Comparison of ENCODE assay signal across 16 cellular contexts in genomic region chr7:30912454-30912985, GRCh38. TPM values are rescaled to one million over a fixed set of nuclear protein-coding genes. Genes with fewer than 3 reads are reported as not detected.
DNase-seq lines count a peak whose midpoint lies in the region; ATAC-seq, FAIRE-seq and TF ChIP-seq lines count a peak whose summit lies in the region.
"Had no signal": no experiment of that assay in that cellular context is flagged by ENCODE, and none has a peak within 500 bp of the region (broad histone marks: within the 10 kb centered on the region; RNA-seq: fewer than 3 reads in every experiment).

No MANE protein-coding gene starts in this region.

- H3K9me3 ChIP-seq in right lobe of liver (no peaks in the 10 kb centered on the region), HepG2 (ENCODE audit: low read length) (no peaks in the 10 kb centered on the region), kidney (ENCODE audit: control insufficient read depth in 1 of 2, low read length in 2 of 2) (no peaks in the 10 kb centered on the region)
- H3K9me3 ChIP-seq: A549, MG63 had no signal

- no peak overlapping the region for H3K9ac ChIP-seq in HepG2 (ENCODE audit: insufficient read depth, low read depth, low read length)
- H3K9ac ChIP-seq in kidney (ENCODE audit: low read length in 2 of 2) = peak overlapping the region in 1 of 2 donors; percentile 79
- H3K9ac ChIP-seq in rectal smooth muscle tissue (ENCODE audit: low read length) = peak overlapping the region; percentile 13

- H3K79me2 ChIP-seq in HepG2 (ENCODE audit: insufficient read depth, low read length) = no peaks in the 10 kb centered on the region

- no peak overlapping the region for H2AFZ ChIP-seq in HepG2 (ENCODE audit: low read length)

- CTCF ChIA-PET in HepG2 (lab: Yijun Ruan, JAX; ENCODE audit: low intra/inter-chr PET ratio, low total read pairs) = no interaction called here

- FAIRE-seq in HepG2 (lab: Jason Lieb, UNC) = no peak
- FAIRE-seq in kidney (lab: Jason Lieb, UNC) = no peak
- FAIRE-seq: A549 had no signal

- POLR2A ChIA-PET in HepG2 (lab: Yijun Ruan, JAX) = no interaction called here

- no peak for TF ChIP-seq RAD21 in HepG2 (CRISPR knock-in tag; IDR thresholded peaks at IDR 0.05)

- in situ Hi-C loops in HepG2 (cut with HindIII; ENCODE audit: extremely low pct_ligation_motif_present, low pct_unique_long_range_greater_than_20kb) = no loop called here

- H3K36me3 ChIP-seq in right lobe of liver (no peaks in the 10 kb centered on the region), HepG2 (replicated peaks in 1 of 2; ENCODE audit: control insufficient read depth in 1 of 2, insufficient read depth in 2 of 2, low read length in 2 of 2) (no peaks in the 10 kb centered on the region), kidney (ENCODE audit: control insufficient read depth in 1 of 2, insufficient read depth in 2 of 2, low read length in 2 of 2) (no peaks in the 10 kb centered on the region), rectal smooth muscle tissue (ENCODE audit: control insufficient read depth, insufficient read depth, low read length) (no peaks in the 10 kb centered on the region)
- H3K36me3 ChIP-seq: MG63 had no signal

- H3K27me3 ChIP-seq in right lobe of liver = no peaks in the 10 kb centered on the region
- peaks cover 6 to 10% of the 10 kb centered on the region in 2 experiments; a peak in 3 of 5 replicates for H3K27me3 ChIP-seq in HepG2 (ENCODE audit: control insufficient read depth in 1 of 2, insufficient read depth in 2 of 2, low read length in 2 of 2)
- H3K27me3 ChIP-seq in rectal smooth muscle tissue (ENCODE audit: control insufficient read depth, insufficient read depth, low read length) = no peaks in the 10 kb centered on the region
- H3K27me3 ChIP-seq: MG63 had no signal

- TF ChIP-seq EP300 in HepG2 (IDR thresholded peaks at IDR 0.05; ENCODE audit: low read depth in 2 of 2, low read length in 2 of 2) (no peak), HepG2 (CRISPR knock-in tag; IDR thresholded peaks at IDR 0.05; ENCODE audit: borderline replicate concordance) (no peak)

- ATAC-seq in right lobe of liver (no peak), HepG2 (no peak), GM19395 (IDR thresholded peaks at IDR 0.05; ENCODE audit: unreplicated experiment) (no peak)
- ATAC-seq: A549; activated naive CD4-positive, alpha-beta T cell treated with anti-CD3 and anti-CD28 coated beads, Interleukin-2, amount 50 U/mL, for 72 hours; esophagus mucosa had no signal

- H4K20me1 ChIP-seq in HepG2 (ENCODE audit: insufficient read depth, low read length) = no peaks in the 10 kb centered on the region

- DNase-seq in right lobe of liver (no peak), HepG2 (ENCODE audit: low spot score) (no peak), kidney (no peak), COLO668 (lab: John Stamatoyannopoulos, UW; ENCODE audit: unreplicated experiment) (no peak), DMS153 treated with DMSO at 0.1 percent for 48 hours (lab: John Stamatoyannopoulos, UW; ENCODE audit: unreplicated experiment) (no peak)
- DNase-seq in stimulated activated CD4-positive, alpha-beta T cell treated with anti-CD3 and anti-CD28 coated beads, Interleukin-4, amount 100 ng/mL, for 24 hours = no peak
- DNase-seq: MG63, NCI-H2081 had no signal

- H3K27ac ChIP-seq in right lobe of liver (no peak overlapping the region), HepG2 (ENCODE audit: extremely low read length, insufficient read depth, low read length) (no peak overlapping the region), kidney (ENCODE audit: low read depth in 2 of 2, low read length in 2 of 2) (peak overlapping the region; percentile 72 to 81), rectal smooth muscle tissue (ENCODE audit: low read depth, low read length) (peak overlapping the region; percentile 81)
- H3K27ac ChIP-seq: A549 had no signal

- TF ChIP-seq CTCF in right lobe of liver (IDR thresholded peaks at IDR 0.05) (no peak), HepG2 (CRISPR knock-in tag; IDR thresholded peaks at IDR 0.05) (no peak), kidney (IDR thresholded peaks at IDR 0.05; ENCODE audit: borderline replicate concordance, extremely low read depth, insufficient read depth) (no peak)

- no peak overlapping the region for H3K4me2 ChIP-seq in HepG2 (ENCODE audit: low read depth, low read length)
- H3K4me2 ChIP-seq: A549 had no signal

- intact Hi-C loops in right lobe of liver (cut with DNase I) (no loop called here), HepG2 (cut with micrococcal nuclease; ENCODE audit: unreplicated experiment) (no loop called here), kidney (cut with DNase I) (no loop called here)

- H3K4me3 ChIP-seq in right lobe of liver = peak overlapping the region in 2 of 3 donors; percentile 18 to 21
- no peak overlapping the region for H3K4me3 ChIP-seq in HepG2 (replicated peaks in 1 of 3; ENCODE audit: insufficient read depth in 1 of 3, low read depth in 2 of 3, low read length in 3 of 3)
- peak overlapping the region; percentile 77 to 94 for H3K4me3 ChIP-seq in kidney (ENCODE audit: low read length in 2 of 2)
- peak overlapping the region; percentile 64 for H3K4me3 ChIP-seq in rectal smooth muscle tissue (ENCODE audit: low read length)
- H3K4me3 ChIP-seq: A549, MG63 had no signal

- BruUV-seq in HepG2 (replicated peaks; lab: Mats Ljungman, UMichigan) = no TSS peak

- 100% methylated on average over 1 of the region's 5 CpGs for WGBS in right lobe of liver (ENCODE audit: insufficient coverage, low coverage, low lambda C conversion rate, missing lambda C conversion rate)
- 57% methylated on average over 2 of the region's 5 CpGs for WGBS in HepG2 (ENCODE audit: low lambda C conversion rate)

- H3K4me1 ChIP-seq in right lobe of liver = no peaks in the 10 kb centered on the region
- H3K4me1 ChIP-seq in HepG2 (ENCODE audit: insufficient read depth, low read length) = no peaks in the 10 kb centered on the region
- peaks cover 11 to 21% of the 10 kb centered on the region in 2 donors for H3K4me1 ChIP-seq in kidney (ENCODE audit: control insufficient read depth in 1 of 2, insufficient read depth in 1 of 2, low read depth in 1 of 2, low read length in 2 of 2)
- H3K4me1 ChIP-seq in rectal smooth muscle tissue (ENCODE audit: control insufficient read depth, insufficient read depth, low read length) = peaks cover 33% of the 10 kb centered on the region

- TF ChIP-seq POLR2A in right lobe of liver (IDR thresholded peaks at IDR 0.05) (no peak), HepG2 (IDR thresholded peaks at IDR 0.05; ENCODE audit: insufficient read depth in 1 of 2, low read depth in 2 of 2, low read length in 2 of 2) (no peak)

RNA-seq across cellular contexts. Expression of gene AQP1, which starts 0.9 kb away (rescaled TPM):
- 10 to 100 TPM; 11.3 to 20.8 (median 14.8) TPM for total RNA-seq in right lobe of liver
- total RNA-seq in HepG2 (2016; rRNA removed; fragmentation: Illumina TruSeq; extraction: Trizol) = not detected in 2 replicates
- not detected in 2 replicates for total RNA-seq in HepG2 (2016; cell fraction: cytosol; rRNA removed; fragmentation: Illumina TruSeq; extraction: Trizol; ENCODE audit: low read depth)
- not detected in 2 replicates for total RNA-seq in HepG2 (2016; cell fraction: insoluble cytoplasmic fraction; rRNA removed; fragmentation: Illumina TruSeq; extraction: Trizol)
- not detected in 2 replicates for total RNA-seq in HepG2 (2016; cell fraction: membrane; rRNA removed; fragmentation: Illumina TruSeq; extraction: Trizol)
- total RNA-seq in HepG2 (2016; cell fraction: nucleus; rRNA removed; fragmentation: Illumina TruSeq; extraction: Trizol) = not detected in 2 replicates
- not detected in 2 replicates for polyA plus RNA-seq in HepG2 (2011; rRNA removed)
- polyA plus RNA-seq in HepG2 (2011; cell fraction: cytosol; rRNA removed) = not detected in 2 replicates
- not detected in 2 replicates for polyA plus RNA-seq in HepG2 (2011; cell fraction: nucleus; rRNA removed)
- polyA plus RNA-seq in HepG2 (2012) = not detected in 2 replicates
- polyA plus RNA-seq in HepG2 (2016; cell fraction: cytosol; fragmentation: Illumina TruSeq; extraction: Trizol; ENCODE audit: low read depth) = not detected in 2 replicates
- polyA plus RNA-seq in HepG2 (2016; cell fraction: insoluble cytoplasmic fraction; fragmentation: Illumina TruSeq; extraction: Trizol; ENCODE audit: low read depth) = not detected in 2 replicates
- polyA plus RNA-seq in HepG2 (2016; cell fraction: membrane; fragmentation: Illumina TruSeq; extraction: Trizol; ENCODE audit: low read depth) = not detected in 2 replicates
- not detected in 2 replicates for polyA plus RNA-seq in HepG2 (2016; cell fraction: nucleus; fragmentation: Illumina TruSeq; extraction: Trizol; ENCODE audit: insufficient read depth, low read depth)
- polyA minus RNA-seq in HepG2 (2011; rRNA and poly(A)+ RNA removed; ENCODE audit: low replicate concordance) = 0.08 and 1.7 TPM in 2 replicates
- not detected in 2 replicates for polyA minus RNA-seq in HepG2 (2011; cell fraction: cytosol; rRNA and poly(A)+ RNA removed)
- not detected in 2 replicates for polyA minus RNA-seq in HepG2 (2011; cell fraction: nucleus; rRNA and poly(A)+ RNA removed)
- 291 TPM for total RNA-seq in kidney
- 617 TPM for polyA plus RNA-seq in kidney (ENCODE audit: insufficient read depth, low read depth, low replicate concordance)

RNA-seq across cellular contexts. Expression of gene GHRHR, which starts 51.2 kb away (rescaled TPM):
- total RNA-seq in right lobe of liver (under 1 TPM in 3 of 6 experiments, not detected in 3; 0.37 to 0.60 (median 0.59) TPM), HepG2 (2016; rRNA removed; fragmentation: Illumina TruSeq; extraction: Trizol) (not detected in 2 replicates), kidney (not detected)
- total RNA-seq in HepG2 (2016; cell fraction: cytosol; rRNA removed; fragmentation: Illumina TruSeq; extraction: Trizol; ENCODE audit: low read depth) = not detected in 2 replicates
- not detected in 2 replicates for total RNA-seq in HepG2 (2016; cell fraction: insoluble cytoplasmic fraction; rRNA removed; fragmentation: Illumina TruSeq; extraction: Trizol)
- total RNA-seq in HepG2 (2016; cell fraction: membrane; rRNA removed; fragmentation: Illumina TruSeq; extraction: Trizol) = not detected in 2 replicates
- total RNA-seq in HepG2 (2016; cell fraction: nucleus; rRNA removed; fragmentation: Illumina TruSeq; extraction: Trizol) = not detected in 2 replicates
- polyA plus RNA-seq in HepG2 (2011; rRNA removed) (not detected in 2 replicates), kidney (ENCODE audit: insufficient read depth, low read depth, low replicate concordance) (0.75 TPM)
- polyA plus RNA-seq in HepG2 (2011; cell fraction: cytosol; rRNA removed) = not detected in 2 replicates
- not detected in 2 replicates for polyA plus RNA-seq in HepG2 (2011; cell fraction: nucleus; rRNA removed)
- not detected in 2 replicates for polyA plus RNA-seq in HepG2 (2012)
- polyA plus RNA-seq in HepG2 (2016; cell fraction: cytosol; fragmentation: Illumina TruSeq; extraction: Trizol; ENCODE audit: low read depth) = not detected in 2 replicates
- polyA plus RNA-seq in HepG2 (2016; cell fraction: insoluble cytoplasmic fraction; fragmentation: Illumina TruSeq; extraction: Trizol; ENCODE audit: low read depth) = not detected in 2 replicates
- not detected in 2 replicates for polyA plus RNA-seq in HepG2 (2016; cell fraction: membrane; fragmentation: Illumina TruSeq; extraction: Trizol; ENCODE audit: low read depth)
- not detected in 2 replicates for polyA plus RNA-seq in HepG2 (2016; cell fraction: nucleus; fragmentation: Illumina TruSeq; extraction: Trizol; ENCODE audit: insufficient read depth, low read depth)
- polyA minus RNA-seq in HepG2 (2011; rRNA and poly(A)+ RNA removed; ENCODE audit: low replicate concordance) = not detected in 2 replicates
- polyA minus RNA-seq in HepG2 (2011; cell fraction: cytosol; rRNA and poly(A)+ RNA removed) = not detected in 2 replicates
- polyA minus RNA-seq in HepG2 (2011; cell fraction: nucleus; rRNA and poly(A)+ RNA removed) = not detected in 2 replicates
- total RNA-seq: activated naive CD4-positive, alpha-beta T cell treated with anti-CD3 and anti-CD28 coated beads, Interleukin-2, amount 50 U/mL, for 72 hours; esophagus mucosa; mononuclear cell; renal cortical epithelial cell; SK-MEL-5 had no signal
- polyA plus RNA-seq: A549 had no signal

Comparison
In these comparisons a context has a peak if more than half of its experiments do, and no peak if none do; other contexts are left out.
1. H3K4me3 ChIP-seq: peak in right lobe of liver (2 of 3), kidney (2 of 2) and rectal smooth muscle tissue (single experiment); none in HepG2 (0 of 3).
2. H3K27ac ChIP-seq: peak in kidney (2 of 2) and rectal smooth muscle tissue (single experiment); none in right lobe of liver (0 of 3) and HepG2 (single experiment).
3. RNA of gene AQP1, which starts 0.9 kb away (total RNA-seq): 291 TPM in kidney (single experiment); 11.3 to 20.8 TPM in right lobe of liver and not detected in HepG2; every median in the first group is over 10 times any median in the second.